Comparison of ENCODE assay signal across 13 cellular contexts in genomic region chr2:37583867-37584266, GRCh38.
DNase-seq lines count a peak whose midpoint lies in the region; ATAC-seq, FAIRE-seq and TF ChIP-seq lines count a peak whose summit lies in the region.
"Had no signal": no experiment of that assay in that cellular context is flagged by ENCODE, and none has a peak within 500 bp of the region (broad histone marks: within the 10 kb centered on the region; RNA-seq: fewer than 3 reads in every experiment).

No MANE protein-coding gene starts in this region.

- H3K4me3 ChIP-seq in keratinocyte (ENCODE audit: control insufficient read depth in 2 of 3, extremely low read depth in 1 of 3, insufficient read depth in 2 of 3, low read depth in 1 of 3, low read length in 3 of 3) = no peak overlapping the region
- no peak overlapping the region for H3K4me3 ChIP-seq in vagina
- H3K4me3 ChIP-seq in esophagus muscularis mucosa = no peak overlapping the region
- H3K4me3 ChIP-seq: skin epidermis had no signal

- H3K4me3 Mint-ChIP-seq in activated naive CD4-positive, alpha-beta T cell treated with anti-CD3 and anti-CD28 coated beads, Interleukin-2, amount 50 U/mL, for 24 hours = peak overlapping the region; percentile 15
- no peak overlapping the region for H3K4me3 Mint-ChIP-seq in activated naive CD4-positive, alpha-beta T cell treated with anti-CD3 and anti-CD28 coated beads for 36 hours
- H3K4me3 Mint-ChIP-seq in activated naive CD8-positive, alpha-beta T cell treated with anti-CD3 and anti-CD28 coated beads, Interleukin-2, amount 50 U/mL, for 24 hours = no peak overlapping the region

- no peak for FAIRE-seq in keratinocyte (lab: Jason Lieb, UNC)

- DNase-seq in activated naive CD4-positive, alpha-beta T cell treated with anti-CD3 and anti-CD28 coated beads for 36 hours = no peak
- DNase-seq in activated naive CD8-positive, alpha-beta T cell treated with anti-CD3 and anti-CD28 coated beads, Interleukin-2, amount 50 U/mL, for 24 hours = no peak
- DNase-seq in keratinocyte (ENCODE audit: low read depth, low spot score) = no peak
- DNase-seq in vagina (ENCODE audit: extremely low spot score in 2 of 2) = no peak
- DNase-seq in NCI-H2196 treated with DMSO at 0.1 percent for 48 hours (lab: John Stamatoyannopoulos, UW; ENCODE audit: unreplicated experiment) = no peak
- DNase-seq in NK-92 (lab: John Stamatoyannopoulos, UW; ENCODE audit: unreplicated experiment) = no peak
- DNase-seq in esophagus muscularis mucosa (ENCODE audit: extremely low spot score) = no peak
- DNase-seq: activated CD4-positive, alpha-beta T cell treated with anti-CD3 and anti-CD28 coated beads for 4 hours; BE2C; NCI-H2081 treated with DMSO at 0.1 percent for 48 hours; Right ventricle myocardium superior had no signal

- H3K36me3 Mint-ChIP-seq in activated naive CD4-positive, alpha-beta T cell treated with anti-CD3 and anti-CD28 coated beads, Interleukin-2, amount 50 U/mL, for 24 hours = peaks cover 2% of the 10 kb centered on the region
- H3K36me3 Mint-ChIP-seq in activated naive CD4-positive, alpha-beta T cell treated with anti-CD3 and anti-CD28 coated beads for 36 hours (ENCODE audit: low read depth) = peaks cover 4% of the 10 kb centered on the region
- H3K36me3 Mint-ChIP-seq in activated naive CD8-positive, alpha-beta T cell treated with anti-CD3 and anti-CD28 coated beads, Interleukin-2, amount 50 U/mL, for 24 hours (ENCODE audit: low read depth) = peaks cover 3% of the 10 kb centered on the region

- TF ChIP-seq POLR2A in vagina (IDR thresholded peaks at IDR 0.05) (no peak), esophagus muscularis mucosa (IDR thresholded peaks at IDR 0.05; ENCODE audit: low read depth) (no peak)

- H3K36me3 ChIP-seq in keratinocyte (ENCODE audit: control insufficient read depth in 2 of 2, extremely low read depth in 1 of 2, insufficient read depth in 2 of 2, low read length in 2 of 2) (no peaks in the 10 kb centered on the region), vagina (no peaks in the 10 kb centered on the region), esophagus muscularis mucosa (no peaks in the 10 kb centered on the region)
- H3K36me3 ChIP-seq: BE2C had no signal

- no peaks in the 10 kb centered on the region for H3K9me1 ChIP-seq in keratinocyte (ENCODE audit: control insufficient read depth, extremely low read depth, insufficient read depth, low read length)

- H4K20me1 ChIP-seq in keratinocyte (ENCODE audit: control insufficient read depth, extremely low read depth, insufficient read depth, low read length) = no peaks in the 10 kb centered on the region

- H3K27ac ChIP-seq in keratinocyte (ENCODE audit: control insufficient read depth, insufficient read depth, low read length) (peak overlapping the region; percentile 34), vagina (peak overlapping the region; percentile 59), esophagus muscularis mucosa (replicated peaks in 1 of 4) (peak overlapping the region in 2 of 4 donors; percentile 7 to 16)

- dilution Hi-C loops in keratinocyte (cut with MboI; ENCODE audit: extremely low pct_ligation_motif_present, low sequenced_read_pairs) = no loop called here

- no peak for ATAC-seq in activated naive CD8-positive, alpha-beta T cell treated with anti-CD3 and anti-CD28 coated beads, Interleukin-2, amount 50 U/mL, for 24 hours

- H3K27ac Mint-ChIP-seq in activated naive CD4-positive, alpha-beta T cell treated with anti-CD3 and anti-CD28 coated beads, Interleukin-2, amount 50 U/mL, for 24 hours = no peak overlapping the region
- H3K27ac Mint-ChIP-seq in activated naive CD4-positive, alpha-beta T cell treated with anti-CD3 and anti-CD28 coated beads for 36 hours = no peak overlapping the region
- H3K27ac Mint-ChIP-seq in activated naive CD8-positive, alpha-beta T cell treated with anti-CD3 and anti-CD28 coated beads, Interleukin-2, amount 50 U/mL, for 24 hours = peak overlapping the region; percentile 16

- TF ChIP-seq CTCF in keratinocyte (optimal IDR thresholded peaks at IDR 0.05 in 1 of 3, IDR thresholded peaks at IDR 0.05 in 1 of 3, conservative IDR thresholded peaks at IDR 0.05 in 1 of 3; ENCODE audit: extremely low read depth in 1 of 3, insufficient read depth in 2 of 3, low read length in 3 of 3) (no peak), vagina (IDR thresholded peaks at IDR 0.05) (no peak), esophagus muscularis mucosa (IDR thresholded peaks at IDR 0.05) (no peak)

- WGBS in esophagus muscularis mucosa = 63% methylated on average over 2 of the region's 2 CpGs

- TF ChIP-seq EP300 in esophagus muscularis mucosa (IDR thresholded peaks at IDR 0.05) = no peak

- H3K4me1 Mint-ChIP-seq in activated naive CD4-positive, alpha-beta T cell treated with anti-CD3 and anti-CD28 coated beads, Interleukin-2, amount 50 U/mL, for 24 hours = peaks cover 71% of the 10 kb centered on the region
- H3K4me1 Mint-ChIP-seq in activated naive CD4-positive, alpha-beta T cell treated with anti-CD3 and anti-CD28 coated beads for 36 hours (ENCODE audit: low read depth) = peaks cover 72% of the 10 kb centered on the region
- H3K4me1 Mint-ChIP-seq in activated naive CD8-positive, alpha-beta T cell treated with anti-CD3 and anti-CD28 coated beads, Interleukin-2, amount 50 U/mL, for 24 hours = peaks cover 87% of the 10 kb centered on the region

- peaks cover 63% of the 10 kb centered on the region for H3K4me1 ChIP-seq in keratinocyte (ENCODE audit: control insufficient read depth, extremely low read depth, insufficient read depth, low read length)
- peaks cover 62% of the 10 kb centered on the region for H3K4me1 ChIP-seq in vagina
- peaks cover 24 to 56% (median 46%) of the 10 kb centered on the region in 4 donors for H3K4me1 ChIP-seq in esophagus muscularis mucosa

- peak overlapping the region; percentile 0 for H3K4me2 ChIP-seq in keratinocyte (ENCODE audit: control insufficient read depth, extremely low read depth, insufficient read depth, low read depth, low read length)

- CTCF ChIA-PET in activated naive CD4-positive, alpha-beta T cell treated with anti-CD3 and anti-CD28 coated beads for 36 hours (lab: Charles Lee) = interaction anchor here (0.6 to 1.3 kb wide), 2 partner anchors 42 to 44 kb away, joined by 3 read pairs; no protein-coding TSS in a partner anchor

- H3K79me2 ChIP-seq in keratinocyte (ENCODE audit: control insufficient read depth, insufficient read depth, low read length) = no peaks in the 10 kb centered on the region

- peaks cover 6% of the 10 kb centered on the region for H3K9me3 Mint-ChIP-seq in activated naive CD4-positive, alpha-beta T cell treated with anti-CD3 and anti-CD28 coated beads, Interleukin-2, amount 50 U/mL, for 24 hours
- H3K9me3 Mint-ChIP-seq in activated naive CD4-positive, alpha-beta T cell treated with anti-CD3 and anti-CD28 coated beads for 36 hours = peaks cover 3% of the 10 kb centered on the region
- peaks cover 14% of the 10 kb centered on the region for H3K9me3 Mint-ChIP-seq in activated naive CD8-positive, alpha-beta T cell treated with anti-CD3 and anti-CD28 coated beads, Interleukin-2, amount 50 U/mL, for 24 hours

- H3K27me3 Mint-ChIP-seq in activated naive CD4-positive, alpha-beta T cell treated with anti-CD3 and anti-CD28 coated beads, Interleukin-2, amount 50 U/mL, for 24 hours = no peaks in the 10 kb centered on the region
- no peaks in the 10 kb centered on the region for H3K27me3 Mint-ChIP-seq in activated naive CD4-positive, alpha-beta T cell treated with anti-CD3 and anti-CD28 coated beads for 36 hours (ENCODE audit: low read depth)
- H3K27me3 Mint-ChIP-seq in activated naive CD8-positive, alpha-beta T cell treated with anti-CD3 and anti-CD28 coated beads, Interleukin-2, amount 50 U/mL, for 24 hours = no peaks in the 10 kb centered on the region

- H2AFZ ChIP-seq in keratinocyte (ENCODE audit: control insufficient read depth, low read length) = no peak overlapping the region

- no peak overlapping the region for H3K9ac ChIP-seq in keratinocyte (ENCODE audit: control insufficient read depth, extremely low read depth, insufficient read depth, low read length)

- intact Hi-C loops in activated naive CD4-positive, alpha-beta T cell treated with anti-CD3 and anti-CD28 coated beads for 36 hours (cut with micrococcal nuclease) = no loop called here
- intact Hi-C loops in vagina (cut with DNase I) (no loop called here), esophagus muscularis mucosa (cut with DNase I) (no loop called here)

- H3K27me3 ChIP-seq in keratinocyte (ENCODE audit: control insufficient read depth, extremely low read depth, insufficient read depth, low read length) (no peaks in the 10 kb centered on the region), vagina (no peaks in the 10 kb centered on the region), esophagus muscularis mucosa (no peaks in the 10 kb centered on the region)
- H3K27me3 ChIP-seq: BE2C had no signal

- H3K9me3 ChIP-seq in keratinocyte (ENCODE audit: control insufficient read depth, low read depth, low read length) (peaks cover 3% of the 10 kb centered on the region), vagina (no peaks in the 10 kb centered on the region), esophagus muscularis mucosa (no peaks in the 10 kb centered on the region)
- H3K9me3 ChIP-seq: BE2C had no signal
